Comparison of ENCODE assay signal across 8 cellular contexts in the genomic region with DNA sequence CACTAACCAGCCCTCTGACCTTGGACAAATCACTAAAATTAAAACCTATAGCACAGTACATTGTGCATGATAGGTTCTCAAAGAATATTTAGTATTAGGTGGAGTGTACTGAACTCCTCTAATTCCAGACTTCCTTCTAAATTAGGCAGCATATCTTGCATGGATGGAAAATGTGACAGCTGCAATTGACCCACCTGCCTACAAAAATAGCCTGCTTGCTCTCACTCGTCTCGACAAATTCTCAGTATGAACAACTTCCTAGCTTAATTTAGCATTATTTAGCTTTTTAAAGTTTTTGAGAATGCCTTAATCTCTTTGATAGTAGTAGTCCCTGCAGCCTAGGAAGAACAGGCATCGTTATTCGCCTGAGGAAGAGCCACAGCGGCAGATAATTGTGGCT.
"Had no signal": no experiment of that assay in that cellular context is flagged by ENCODE, and none has a peak within 500 bp of the region (broad histone marks: within the 10 kb centered on the region; RNA-seq: fewer than 3 reads in every experiment).

No MANE protein-coding gene starts in this region.

- FAIRE-seq: G401.6, GM12878, GM12891, GM12892, GM18507, GM19239 had no signal

- DNase-seq: GDM1, GF-D8 had no signal

- ATAC-seq: GM12878 had no signal
